In the genomic region with DNA sequence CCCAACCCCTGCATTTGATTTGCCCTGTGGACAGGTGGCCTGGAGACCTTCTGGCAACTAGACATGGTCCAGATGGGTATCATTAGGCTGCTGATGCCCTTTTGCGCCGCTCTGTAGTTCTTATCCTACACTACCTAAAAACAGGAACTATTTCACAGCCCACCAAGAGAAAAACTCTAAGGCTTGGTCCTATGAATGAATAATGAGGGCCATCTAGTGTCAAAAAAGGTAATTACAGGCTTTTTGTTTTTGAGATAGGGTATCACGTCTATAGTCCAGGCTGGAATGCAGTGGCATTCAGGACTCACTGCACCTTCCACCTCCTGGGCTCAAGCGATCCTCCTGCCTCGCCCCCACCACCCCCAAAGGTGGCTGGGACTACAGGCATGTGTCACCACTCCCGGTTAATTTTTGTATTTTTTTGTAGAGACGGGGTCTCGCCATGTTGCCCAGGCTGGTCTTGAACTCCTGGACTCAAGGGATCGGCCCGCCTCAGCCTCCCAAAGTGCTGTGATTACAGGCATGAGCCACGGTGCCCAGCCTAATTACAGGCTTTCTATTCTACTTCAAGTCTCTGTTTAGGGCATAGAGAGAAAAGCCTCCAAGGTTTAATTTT, we compare ENCODE assay signal across 8 cellular contexts. TPM values are rescaled to one million over a fixed set of nuclear protein-coding genes. Genes with fewer than 3 reads are reported as not detected.
DNase-seq lines count a peak whose midpoint lies in the region; ATAC-seq and TF ChIP-seq lines count a peak whose summit lies in the region.

No MANE protein-coding gene starts in this region.

- no peak overlapping the region for H4K91ac ChIP-seq in mesenchymal stem cell (ENCODE audit: low read length)

- CTCF ChIA-PET in AG04450 (lab: Charles Lee) = interaction anchor here (0.6 to 2.0 kb wide), 17 partner anchors 9 to 440 kb away, joined by 3 to 70 read pairs (median 4); no protein-coding TSS in a partner anchor

- H3K27me3 ChIP-seq in AG04450 (ENCODE audit: control insufficient read depth, insufficient read depth, low read length) (no peaks in the 10 kb centered on the region), dorsolateral prefrontal cortex (no peaks in the 10 kb centered on the region), mesenchymal stem cell (ENCODE audit: control insufficient read depth in 1 of 2, insufficient read depth in 1 of 2, low read length in 2 of 2) (no peaks in the 10 kb centered on the region)

- no peak overlapping the region for H2AK5ac ChIP-seq in mesenchymal stem cell (ENCODE audit: low read length, severe bottlenecking)

- H2AFZ ChIP-seq in mesenchymal stem cell (ENCODE audit: low read depth, low read length) = no peak overlapping the region

- no peak overlapping the region for H3K14ac ChIP-seq in mesenchymal stem cell (ENCODE audit: low read length in 2 of 2)

- intact Hi-C loops in dorsolateral prefrontal cortex (cut with DNase I) = loop anchor here (2.0 to 5.0 kb wide), 2 partner anchors 118 to 121 kb away; no protein-coding TSS in a partner anchor

- no peak overlapping the region for H2BK120ac ChIP-seq in mesenchymal stem cell (ENCODE audit: low read depth, low read length)

- TF ChIP-seq CTCF in AG04450 (IDR thresholded peaks at IDR 0.05; ENCODE audit: low read depth, low read length) = peak; percentile 75
- peak; percentile 48 for TF ChIP-seq CTCF in GM12874 (IDR thresholded peaks at IDR 0.05; ENCODE audit: insufficient read depth, low read depth, low read length)
- TF ChIP-seq CTCF in dorsolateral prefrontal cortex (IDR thresholded peaks at IDR 0.05 in 54 of 56, conservative IDR thresholded peaks at IDR 0.05 in 2 of 56; ENCODE audit: low read depth in 1 of 56, partially characterized antibody in 56 of 56) = peak; percentile 51 to 82 (median 70)

- H3K4me1 ChIP-seq in mesenchymal stem cell (ENCODE audit: control insufficient read depth, insufficient read depth, low read depth, low read length) = no peaks in the 10 kb centered on the region

- H3K4me3 ChIP-seq in AG04450 (ENCODE audit: low read depth, low read length) (no peak overlapping the region), dorsolateral prefrontal cortex (no peak overlapping the region), mesenchymal stem cell (ENCODE audit: insufficient read depth in 1 of 2, low read depth in 1 of 2, low read length in 2 of 2) (no peak overlapping the region)

- no peak overlapping the region for H2BK12ac ChIP-seq in mesenchymal stem cell (ENCODE audit: low read length in 2 of 2)

- H3K27ac ChIP-seq in AG04450 (ENCODE audit: low read depth, low read length) = no peak overlapping the region
- H3K27ac ChIP-seq in dorsolateral prefrontal cortex = no peak overlapping the region
- no peak overlapping the region for H3K27ac ChIP-seq in mesenchymal stem cell (ENCODE audit: low read length, poor library complexity, severe bottlenecking)

- H3K18ac ChIP-seq in mesenchymal stem cell (ENCODE audit: low read depth in 1 of 2, low read length in 2 of 2) = no peak overlapping the region

- H3K9ac ChIP-seq in mesenchymal stem cell (ENCODE audit: low read length) = no peak overlapping the region

- H2BK5ac ChIP-seq in mesenchymal stem cell (ENCODE audit: low read depth, low read length, poor library complexity, severe bottlenecking) = no peak overlapping the region

- DNase-seq in AG04450 (ENCODE audit: low read depth, low spot score) (peak; percentile 20), LoVo (ENCODE audit: low spot score) (peak; percentile 46), RPMI8226 (peak; percentile 75), dorsolateral prefrontal cortex (no peak), mesenchymal stem cell (peak; percentile 77)
- DNase-seq in activated effector memory CD4-positive, alpha-beta T cell treated with Interleukin-2 at 50 U/mL for 16 hours = no peak

- H4K8ac ChIP-seq in mesenchymal stem cell (ENCODE audit: low read length) = no peak overlapping the region

- H3K4ac ChIP-seq in mesenchymal stem cell (ENCODE audit: low read depth in 1 of 2, low read length in 2 of 2) = no peak overlapping the region

- H3K36me3 ChIP-seq in mesenchymal stem cell (ENCODE audit: control insufficient read depth in 1 of 2, insufficient read depth in 2 of 2, low read depth in 1 of 2, low read length in 2 of 2) = peaks cover 26 to 66% of the 10 kb centered on the region in 2 experiments

- POLR2A ChIA-PET in AG04450 (lab: Yijun Ruan, JAX) = no interaction called here

- 61% methylated on average over 9 of the region's 11 CpGs for WGBS in mesenchymal stem cell

- peaks cover 15% of the 10 kb centered on the region for H3K79me1 ChIP-seq in mesenchymal stem cell (replicated peaks; ENCODE audit: low read length, poor library complexity, severe bottlenecking)

- no peak overlapping the region for H3K23ac ChIP-seq in mesenchymal stem cell (ENCODE audit: low read length in 2 of 2)

- H2BK15ac ChIP-seq in mesenchymal stem cell (ENCODE audit: low read depth, poor library complexity, severe bottlenecking) = no peak overlapping the region

- H3K9me3 ChIP-seq in AG04450 (ENCODE audit: control insufficient read depth, insufficient read depth, low read length) (no peaks in the 10 kb centered on the region), mesenchymal stem cell (ENCODE audit: control insufficient read depth, low read length) (no peaks in the 10 kb centered on the region)

- no peak overlapping the region for H3K4me2 ChIP-seq in mesenchymal stem cell (ENCODE audit: low read length, poor library complexity, severe bottlenecking)

- ATAC-seq in GM21717 (IDR thresholded peaks at IDR 0.05; ENCODE audit: unreplicated experiment) = no peak

RNA-seq across cellular contexts. Expression of gene COIL, which starts 20.9 kb away (rescaled TPM):
- 6.4 and 8.2 TPM in 2 replicates for polyA plus RNA-seq in AG04450 (2011; rRNA removed)
- 4.5 and 7.3 TPM in 2 replicates for polyA minus RNA-seq in AG04450 (2011; rRNA and poly(A)+ RNA removed)
- 10 to 100 TPM in 116 of 120 experiments, 1 to 10 TPM in 4; 7.0 to 17.4 (median 13.3) TPM for total RNA-seq in dorsolateral prefrontal cortex
- 16.4 TPM for polyA plus RNA-seq in mesenchymal stem cell (2013, experiment 1 of 2)
- polyA plus RNA-seq in mesenchymal stem cell (2013, experiment 2 of 2) = 16.8 TPM

RNA-seq across cellular contexts. Expression of gene TRIM25, which starts 26.1 kb away (rescaled TPM):
- polyA plus RNA-seq in AG04450 (2011; rRNA removed) = 48.1 and 58.2 TPM in 2 replicates
- 45.4 and 52.1 TPM in 2 replicates for polyA minus RNA-seq in AG04450 (2011; rRNA and poly(A)+ RNA removed)
- 10 to 100 TPM; 10.8 to 56.1 (median 28.9) TPM for total RNA-seq in dorsolateral prefrontal cortex
- polyA plus RNA-seq in mesenchymal stem cell (2013, experiment 1 of 2) = 35.4 TPM
- polyA plus RNA-seq in mesenchymal stem cell (2013, experiment 2 of 2) = 33.7 TPM

RNA-seq across cellular contexts. Expression of gene SCPEP1, which starts 38.0 kb away (rescaled TPM):
- polyA plus RNA-seq in AG04450 (2011; rRNA removed) = 58.7 and 66.4 TPM in 2 replicates
- 7.3 and 8.0 TPM in 2 replicates for polyA minus RNA-seq in AG04450 (2011; rRNA and poly(A)+ RNA removed)
- total RNA-seq in dorsolateral prefrontal cortex = 100 to 1,000 TPM in 4 of 120 experiments, 10 to 100 TPM in 116; 26.5 to 108 (median 65.4) TPM
- polyA plus RNA-seq in mesenchymal stem cell (2013, experiment 1 of 2) = 73.5 TPM
- polyA plus RNA-seq in mesenchymal stem cell (2013, experiment 2 of 2) = 73.3 TPM

Comparison
In these comparisons a context has a peak if more than half of its experiments do, and no peak if none do; other contexts are left out.
1. DNase-seq: peak in AG04450 (single experiment), LoVo (single experiment), RPMI8226 (single experiment) and mesenchymal stem cell (single experiment); none in dorsolateral prefrontal cortex (0 of 10) and activated effector memory CD4-positive, alpha-beta T cell treated with Interleukin-2 at 50 U/mL for 16 hours (single experiment).
2. Peak in every context shown above with its lines, with median percentiles within 50 percentile points of each other: CTCF ChIP-seq.